ENCODE assay signal across 1 cellular context in genomic region chrX:21940356-21940829, GRCh38.
A peak's percentile ranks its signal among the peaks of the same experiment; 100 is the strongest.
TF ChIP-seq lines count a peak whose summit lies in the region.

Gene SMS, plus strand, starts transcription at chrX:21940709. Its CDS starts 116 bp downstream, at chrX:21940825.

TF ChIP-seq in HEK293, 187 proteins besides CTCF, POLR2A, EP300 and RAD21 (continued from another document):
- TF ChIP-seq ZNF513 (tag by site-specific recombination; IDR thresholded peaks at IDR 0.05) (no peak), ZNF239 (tag by site-specific recombination; IDR thresholded peaks at IDR 0.05) (no peak), ZNF776 (tag by site-specific recombination; IDR thresholded peaks at IDR 0.05; ENCODE audit: borderline replicate concordance) (no peak), ELK4 (IDR thresholded peaks at IDR 0.05; ENCODE audit: borderline replicate concordance, low read depth, low read length) (no peak), ZNF274 (IDR thresholded peaks at IDR 0.05; ENCODE audit: low read length) (no peak), ZNF274 (tag by site-specific recombination; IDR thresholded peaks at IDR 0.05; ENCODE audit: borderline replicate concordance) (no peak), ZBTB8A (tag by site-specific recombination; IDR thresholded peaks at IDR 0.05) (peak; percentile 70), ZNF596 (tag by site-specific recombination; IDR thresholded peaks at IDR 0.05) (no peak), ZNF302 (tag by site-specific recombination; IDR thresholded peaks at IDR 0.05; ENCODE audit: low read depth) (no peak), INSM2 (tag by site-specific recombination; IDR thresholded peaks at IDR 0.05) (no peak), ZBTB7A (tag by site-specific recombination; IDR thresholded peaks at IDR 0.05; ENCODE audit: low read depth) (no peak), ZFP3 (tag by site-specific recombination; IDR thresholded peaks at IDR 0.05; ENCODE audit: low read depth) (no peak), ZNF132 (tag by site-specific recombination; IDR thresholded peaks at IDR 0.05; ENCODE audit: borderline replicate concordance) (no peak), REPIN1 (tag by site-specific recombination; IDR thresholded peaks at IDR 0.05; ENCODE audit: low read depth) (no peak), ZNF610 (tag by site-specific recombination; IDR thresholded peaks at IDR 0.05; ENCODE audit: borderline replicate concordance) (0 out of 2 replicates have a peak, but pooled peaks have one; percentile 36), ZNF76 (tag by site-specific recombination; IDR thresholded peaks at IDR 0.05; ENCODE audit: borderline replicate concordance, low read depth) (peak; percentile 38; the same call in 1 of the 2 replicates), ZBTB20 (tag by site-specific recombination; IDR thresholded peaks at IDR 0.05) (peak; percentile 43; the same call in 1 of the 2 replicates), ZNF416 (tag by site-specific recombination; IDR thresholded peaks at IDR 0.05) (no peak), KLF16 (tag by site-specific recombination; IDR thresholded peaks at IDR 0.05) (peak; percentile 49; the same call in 1 of the 2 replicates), ZNF843 (tag by site-specific recombination; IDR thresholded peaks at IDR 0.05) (0 out of 2 replicates have a peak, but pooled peaks have one; percentile 32)
- TF ChIP-seq, protein P1, sequence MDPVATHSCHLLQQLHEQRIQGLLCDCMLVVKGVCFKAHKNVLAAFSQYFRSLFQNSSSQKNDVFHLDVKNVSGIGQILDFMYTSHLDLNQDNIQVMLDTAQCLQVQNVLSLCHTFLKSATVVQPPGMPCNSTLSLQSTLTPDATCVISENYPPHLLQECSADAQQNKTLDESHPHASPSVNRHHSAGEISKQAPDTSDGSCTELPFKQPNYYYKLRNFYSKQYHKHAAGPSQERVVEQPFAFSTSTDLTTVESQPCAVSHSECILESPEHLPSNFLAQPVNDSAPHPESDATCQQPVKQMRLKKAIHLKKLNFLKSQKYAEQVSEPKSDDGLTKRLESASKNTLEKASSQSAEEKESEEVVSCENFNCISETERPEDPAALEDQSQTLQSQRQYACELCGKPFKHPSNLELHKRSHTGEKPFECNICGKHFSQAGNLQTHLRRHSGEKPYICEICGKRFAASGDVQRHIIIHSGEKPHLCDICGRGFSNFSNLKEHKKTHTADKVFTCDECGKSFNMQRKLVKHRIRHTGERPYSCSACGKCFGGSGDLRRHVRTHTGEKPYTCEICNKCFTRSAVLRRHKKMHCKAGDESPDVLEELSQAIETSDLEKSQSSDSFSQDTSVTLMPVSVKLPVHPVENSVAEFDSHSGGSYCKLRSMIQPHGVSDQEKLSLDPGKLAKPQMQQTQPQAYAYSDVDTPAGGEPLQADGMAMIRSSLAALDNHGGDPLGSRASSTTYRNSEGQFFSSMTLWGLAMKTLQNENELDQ (tag by site-specific recombination; IDR thresholded peaks at IDR 0.05; ENCODE audit: low read depth), result no peak
- TF ChIP-seq, protein P2, sequence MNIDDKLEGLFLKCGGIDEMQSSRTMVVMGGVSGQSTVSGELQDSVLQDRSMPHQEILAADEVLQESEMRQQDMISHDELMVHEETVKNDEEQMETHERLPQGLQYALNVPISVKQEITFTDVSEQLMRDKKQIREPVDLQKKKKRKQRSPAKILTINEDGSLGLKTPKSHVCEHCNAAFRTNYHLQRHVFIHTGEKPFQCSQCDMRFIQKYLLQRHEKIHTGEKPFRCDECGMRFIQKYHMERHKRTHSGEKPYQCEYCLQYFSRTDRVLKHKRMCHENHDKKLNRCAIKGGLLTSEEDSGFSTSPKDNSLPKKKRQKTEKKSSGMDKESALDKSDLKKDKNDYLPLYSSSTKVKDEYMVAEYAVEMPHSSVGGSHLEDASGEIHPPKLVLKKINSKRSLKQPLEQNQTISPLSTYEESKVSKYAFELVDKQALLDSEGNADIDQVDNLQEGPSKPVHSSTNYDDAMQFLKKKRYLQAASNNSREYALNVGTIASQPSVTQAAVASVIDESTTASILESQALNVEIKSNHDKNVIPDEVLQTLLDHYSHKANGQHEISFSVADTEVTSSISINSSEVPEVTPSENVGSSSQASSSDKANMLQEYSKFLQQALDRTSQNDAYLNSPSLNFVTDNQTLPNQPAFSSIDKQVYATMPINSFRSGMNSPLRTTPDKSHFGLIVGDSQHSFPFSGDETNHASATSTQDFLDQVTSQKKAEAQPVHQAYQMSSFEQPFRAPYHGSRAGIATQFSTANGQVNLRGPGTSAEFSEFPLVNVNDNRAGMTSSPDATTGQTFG (tag by site-specific recombination; IDR thresholded peaks at IDR 0.05; ENCODE audit: borderline replicate concordance), result no peak
- TF ChIP-seq, protein P3, sequence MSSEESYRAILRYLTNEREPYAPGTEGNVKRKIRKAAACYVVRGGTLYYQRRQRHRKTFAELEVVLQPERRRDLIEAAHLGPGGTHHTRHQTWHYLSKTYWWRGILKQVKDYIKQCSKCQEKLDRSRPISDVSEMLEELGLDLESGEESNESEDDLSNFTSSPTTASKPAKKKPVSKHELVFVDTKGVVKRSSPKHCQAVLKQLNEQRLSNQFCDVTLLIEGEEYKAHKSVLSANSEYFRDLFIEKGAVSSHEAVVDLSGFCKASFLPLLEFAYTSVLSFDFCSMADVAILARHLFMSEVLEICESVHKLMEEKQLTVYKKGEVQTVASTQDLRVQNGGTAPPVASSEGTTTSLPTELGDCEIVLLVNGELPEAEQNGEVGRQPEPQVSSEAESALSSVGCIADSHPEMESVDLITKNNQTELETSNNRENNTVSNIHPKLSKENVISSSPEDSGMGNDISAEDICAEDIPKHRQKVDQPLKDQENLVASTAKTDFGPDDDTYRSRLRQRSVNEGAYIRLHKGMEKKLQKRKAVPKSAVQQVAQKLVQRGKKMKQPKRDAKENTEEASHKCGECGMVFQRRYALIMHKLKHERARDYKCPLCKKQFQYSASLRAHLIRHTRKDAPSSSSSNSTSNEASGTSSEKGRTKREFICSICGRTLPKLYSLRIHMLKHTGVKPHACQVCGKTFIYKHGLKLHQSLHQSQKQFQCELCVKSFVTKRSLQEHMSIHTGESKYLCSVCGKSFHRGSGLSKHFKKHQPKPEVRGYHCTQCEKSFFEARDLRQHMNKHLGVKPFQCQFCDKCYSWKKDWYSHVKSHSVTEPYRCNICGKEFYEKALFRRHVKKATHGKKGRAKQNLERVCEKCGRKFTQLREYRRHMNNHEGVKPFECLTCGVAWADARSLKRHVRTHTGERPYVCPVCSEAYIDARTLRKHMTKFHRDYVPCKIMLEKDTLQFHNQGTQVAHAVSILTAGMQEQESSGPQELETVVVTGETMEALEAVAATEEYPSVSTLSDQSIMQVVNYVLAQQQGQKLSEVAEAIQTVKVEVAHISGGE (tag by site-specific recombination; conservative IDR thresholded peaks at IDR 0.05; ENCODE audit: low read depth), result no peak
- TF ChIP-seq, protein P4, sequence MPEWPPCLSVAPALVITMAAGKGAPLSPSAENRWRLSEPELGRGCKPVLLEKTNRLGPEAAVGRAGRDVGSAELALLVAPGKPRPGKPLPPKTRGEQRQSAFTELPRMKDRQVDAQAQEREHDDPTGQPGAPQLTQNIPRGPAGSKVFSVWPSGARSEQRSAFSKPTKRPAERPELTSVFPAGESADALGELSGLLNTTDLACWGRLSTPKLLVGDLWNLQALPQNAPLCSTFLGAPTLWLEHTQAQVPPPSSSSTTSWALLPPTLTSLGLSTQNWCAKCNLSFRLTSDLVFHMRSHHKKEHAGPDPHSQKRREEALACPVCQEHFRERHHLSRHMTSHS (tag by site-specific recombination; IDR thresholded peaks at IDR 0.05), result no peak
